In genomic region chr7:115679976-115680375, GRCh38 we compare ENCODE assay signal across 9 cellular contexts.
DNase-seq lines count a peak whose midpoint lies in the region; ATAC-seq, FAIRE-seq and TF ChIP-seq lines count a peak whose summit lies in the region.
"Had no signal": no experiment of that assay in that cellular context is flagged by ENCODE, and none has a peak within 500 bp of the region (broad histone marks: within the 10 kb centered on the region; RNA-seq: fewer than 3 reads in every experiment).

No MANE protein-coding gene starts in this region.

- H3K18ac ChIP-seq in trophoblast cell (ENCODE audit: low read length) = no peak overlapping the region

- no peak overlapping the region for H4K91ac ChIP-seq in trophoblast cell (ENCODE audit: low read depth, low read length)

- H3K4me3 ChIP-seq in NT2/D1 (ENCODE audit: insufficient read length, low read depth) (no peak overlapping the region), epithelial cell of esophagus (ENCODE audit: low read length) (no peak overlapping the region), trophoblast cell (ENCODE audit: low read depth, low read length) (no peak overlapping the region)
- H3K4me3 ChIP-seq: uterus had no signal

- H2BK120ac ChIP-seq in trophoblast cell (ENCODE audit: insufficient read depth, low read length, poor library complexity) = no peak overlapping the region

- peak; percentile 65 for ATAC-seq in HG03039 (IDR thresholded peaks at IDR 0.05; ENCODE audit: unreplicated experiment)
- ATAC-seq in HG02870 (IDR thresholded peaks at IDR 0.05; ENCODE audit: unreplicated experiment) = no peak

- H3K79me1 ChIP-seq in trophoblast cell (ENCODE audit: low read length) = no peaks in the 10 kb centered on the region

- H4K12ac ChIP-seq in trophoblast cell (ENCODE audit: low read depth, low read length) = no peak overlapping the region

- H3K9ac ChIP-seq in NT2/D1 (ENCODE audit: insufficient read length, low read depth) (no peak overlapping the region), trophoblast cell (ENCODE audit: low read length) (no peak overlapping the region)

- TF ChIP-seq CTCF in epithelial cell of esophagus (IDR thresholded peaks at IDR 0.05; ENCODE audit: insufficient read depth, low read depth, low read length, missing control alignments) = peak; percentile 71

- H3K4me2 ChIP-seq in trophoblast cell (ENCODE audit: low read length) = no peak overlapping the region

- DNase-seq in AG08396 (ENCODE audit: low spot score) (peak; percentile 22), GM18507 (ENCODE audit: extremely low spot score, insufficient read length, low read depth) (no peak), NT2/D1 (ENCODE audit: low read depth, low spot score) (peak; percentile 57), epithelial cell of esophagus (ENCODE audit: low read depth) (peak; percentile 69), trophoblast cell (peak; percentile 20 to 68), T1000 (lab: John Stamatoyannopoulos, UW) (no peak)

- H3K23ac ChIP-seq in trophoblast cell (ENCODE audit: low read length) = no peak overlapping the region

- H3K9me3 ChIP-seq in NT2/D1 (ENCODE audit: insufficient read depth, low read length) = no peaks in the 10 kb centered on the region
- H3K9me3 ChIP-seq in trophoblast cell (ENCODE audit: insufficient read depth, low read depth, low read length) = no peaks in the 10 kb centered on the region
- H3K9me3 ChIP-seq: uterus had no signal

- peak; percentile 62 for FAIRE-seq in GM18507 (lab: Jason Lieb, UNC)

- H3K27me3 ChIP-seq in NT2/D1 (ENCODE audit: insufficient read depth, insufficient read length) = no peaks in the 10 kb centered on the region
- H3K27me3 ChIP-seq in trophoblast cell (ENCODE audit: insufficient read depth, low read length) = no peaks in the 10 kb centered on the region
- H3K27me3 ChIP-seq: uterus had no signal

- H3K36me3 ChIP-seq in NT2/D1 (ENCODE audit: insufficient read depth, insufficient read length, low read length) (no peaks in the 10 kb centered on the region), trophoblast cell (ENCODE audit: control insufficient read depth in 1 of 2, insufficient read depth in 2 of 2, low read length in 2 of 2) (no peaks in the 10 kb centered on the region)
- H3K36me3 ChIP-seq: uterus had no signal

- no peak overlapping the region for H2BK5ac ChIP-seq in trophoblast cell (ENCODE audit: low read depth, low read length, poor library complexity)

- H3K4ac ChIP-seq in trophoblast cell (ENCODE audit: low read depth, low read length) = no peak overlapping the region

- no peak overlapping the region for H2AK5ac ChIP-seq in trophoblast cell (ENCODE audit: low read length)

- H3K14ac ChIP-seq in trophoblast cell (ENCODE audit: low read length) = no peak overlapping the region

- H3K4me1 ChIP-seq in NT2/D1 (ENCODE audit: insufficient read depth, insufficient read length) (no peaks in the 10 kb centered on the region), trophoblast cell (ENCODE audit: control insufficient read depth in 1 of 2, insufficient read depth in 2 of 2, low read length in 2 of 2) (no peaks in the 10 kb centered on the region)
- H3K4me1 ChIP-seq: uterus had no signal

- H2BK12ac ChIP-seq in trophoblast cell (ENCODE audit: low read length) = no peak overlapping the region

- H2AFZ ChIP-seq in trophoblast cell (ENCODE audit: insufficient read depth, low read length, poor library complexity) = no peak overlapping the region

- no peaks in the 10 kb centered on the region for H3K79me2 ChIP-seq in trophoblast cell (ENCODE audit: control insufficient read depth, insufficient read depth, low read length, poor library complexity)

- H4K8ac ChIP-seq in trophoblast cell (ENCODE audit: low read depth, low read length) = no peak overlapping the region

- no peak overlapping the region for H3K27ac ChIP-seq in trophoblast cell (ENCODE audit: low read depth, low read length)
- H3K27ac ChIP-seq: uterus had no signal

- no CpG with 5 or more reads among the region's 2 CpGs for WGBS in trophoblast cell (ENCODE audit: extremely low coverage, insufficient coverage, insufficient read length)

Comparison
In these comparisons a context has a peak if more than half of its experiments do, and no peak if none do; other contexts are left out.
1. DNase-seq: peak in AG08396 (single experiment), NT2/D1 (single experiment), epithelial cell of esophagus (single experiment) and trophoblast cell (2 of 2); none in GM18507 (single experiment) and T1000 (single experiment).